Comparison of ENCODE assay signal across 8 cellular contexts in genomic region chr7:157250605-157251228, GRCh38.
DNase-seq lines count a peak whose midpoint lies in the region; ATAC-seq and TF ChIP-seq lines count a peak whose summit lies in the region.

No MANE protein-coding gene starts in this region.

- H3K36me3 Mint-ChIP-seq in osteocyte (ENCODE audit: unreplicated experiment): peaks cover 13% of the 10 kb centered on the region

- H3K27ac Mint-ChIP-seq in osteocyte (ENCODE audit: unreplicated experiment): no peak overlapping the region

- TF ChIP-seq CTCF in fibroblast of mammary gland (conservative IDR thresholded peaks at IDR 0.05; ENCODE audit: control insufficient read depth, insufficient read depth, low read depth, low read length) (peak; percentile 87), osteocyte (IDR thresholded peaks at IDR 0.05) (peak; percentile 75)

- H3K4me3 Mint-ChIP-seq in osteocyte (ENCODE audit: unreplicated experiment): no peak overlapping the region

- DNase-seq in Right ventricle myocardium superior: no peak
- DNase-seq in Right ventricle myocardium inferior (ENCODE audit: missing footprints): no peak
- peak; percentile 72 for DNase-seq in NCI-H460 (ENCODE audit: extremely low read depth, low read depth)
- peak; percentile 42 for DNase-seq in activated T-cell treated with anti-CD3 and anti-CD28 coated beads for 4 hours
- DNase-seq in fibroblast of mammary gland (ENCODE audit: low read depth): peak; percentile 77
- DNase-seq in osteocyte (ENCODE audit: extremely low spot score, unreplicated experiment): no peak

- ATAC-seq in Right ventricle myocardium superior (ENCODE audit: poor library complexity) (peak; percentile 75), Right ventricle myocardium inferior (no peak), HG03108 (IDR thresholded peaks at IDR 0.05; ENCODE audit: unreplicated experiment) (peak; percentile 50), HG02623 (IDR thresholded peaks at IDR 0.05; ENCODE audit: unreplicated experiment) (no peak)

- no peaks in the 10 kb centered on the region for H3K9me3 Mint-ChIP-seq in osteocyte (ENCODE audit: unreplicated experiment)

- no peaks in the 10 kb centered on the region for H3K27me3 Mint-ChIP-seq in osteocyte (ENCODE audit: unreplicated experiment)

- no peaks in the 10 kb centered on the region for H3K4me1 Mint-ChIP-seq in osteocyte (ENCODE audit: unreplicated experiment)

- H3K4me3 ChIP-seq in fibroblast of mammary gland (ENCODE audit: control insufficient read depth, low read depth, low read length): no peak overlapping the region

- intact Hi-C loops in Right ventricle myocardium superior (cut with DNase I): no loop called here
- intact Hi-C loops in Right ventricle myocardium inferior (cut with DNase I): loop anchor here (10.0 kb wide), 1 partner anchor 144 kb away; no protein-coding TSS in a partner anchor

Comparison
In these comparisons a context has a peak if more than half of its experiments do, and no peak if none do; other contexts are left out.
1. ATAC-seq: peak in Right ventricle myocardium superior (single experiment) and HG03108 (single experiment); none in Right ventricle myocardium inferior (single experiment) and HG02623 (single experiment).
2. DNase-seq: peak in NCI-H460 (single experiment), activated T-cell treated with anti-CD3 and anti-CD28 coated beads for 4 hours (single experiment) and fibroblast of mammary gland (single experiment); none in Right ventricle myocardium superior (single experiment), Right ventricle myocardium inferior (single experiment) and osteocyte (single experiment).